11 cellular contexts compared by ENCODE assay signal in the genomic region with DNA sequence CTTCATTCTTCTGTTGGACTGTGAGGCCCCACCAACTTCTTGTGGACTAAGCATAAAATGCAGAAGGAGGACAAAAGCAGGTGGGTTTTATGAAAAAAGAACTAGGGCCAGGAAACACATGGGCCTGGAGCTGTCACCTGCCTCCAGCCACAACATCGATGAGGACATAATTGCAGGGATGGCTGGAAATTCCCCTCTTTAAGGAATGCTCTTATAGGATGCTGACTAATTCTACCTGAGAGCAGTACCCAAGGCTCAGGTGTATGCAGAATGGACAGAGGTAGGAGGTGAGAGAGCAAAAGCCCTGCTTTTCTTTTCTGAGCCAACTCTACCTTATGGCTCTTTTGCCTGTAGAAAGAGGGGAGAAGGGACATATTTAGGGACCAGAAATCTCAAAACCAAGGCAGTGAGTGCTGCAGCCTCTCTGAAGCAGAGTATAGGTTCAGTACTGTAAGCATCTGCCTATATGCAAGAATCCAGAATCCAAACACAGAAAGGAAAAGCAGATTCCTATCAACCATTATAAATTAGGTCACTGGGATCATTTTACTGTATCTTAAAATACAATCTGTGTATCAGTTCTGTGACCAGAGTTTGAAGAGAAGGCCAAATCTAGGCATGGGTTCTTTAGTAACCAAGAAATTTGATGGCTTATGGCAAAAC.
DNase-seq lines count a peak whose midpoint lies in the region; ATAC-seq and TF ChIP-seq lines count a peak whose summit lies in the region.
"Had no signal": no experiment of that assay in that cellular context is flagged by ENCODE, and none has a peak within 500 bp of the region (broad histone marks: within the 10 kb centered on the region; RNA-seq: fewer than 3 reads in every experiment).

No MANE protein-coding gene starts in this region.

- in situ Hi-C loops in mammary epithelial cell (cut with MboI; ENCODE audit: low sequenced_read_pairs in 2 of 2), result no loop called here

- TF ChIP-seq CTCF in mammary epithelial cell (conservative IDR thresholded peaks at IDR 0.05 in 1 of 2, IDR thresholded peaks at IDR 0.05 in 1 of 2; ENCODE audit: extremely low read depth in 1 of 2, insufficient read depth in 1 of 2, low read depth in 1 of 2, low read length in 2 of 2), result no peak
- TF ChIP-seq CTCF in breast epithelium (IDR thresholded peaks at IDR 0.05), result no peak

- no peak for ATAC-seq in HG02610 (IDR thresholded peaks at IDR 0.05; ENCODE audit: unreplicated experiment)
- no peak for ATAC-seq in GM19035 (IDR thresholded peaks at IDR 0.05; ENCODE audit: unreplicated experiment)
- ATAC-seq: T-cell had no signal

- H3K4me3 ChIP-seq in mammary epithelial cell (replicated peaks in 1 of 3; ENCODE audit: insufficient read depth in 1 of 3, low read depth in 2 of 3, low read length in 3 of 3), result no peak overlapping the region
- no peak overlapping the region for H3K4me3 ChIP-seq in breast epithelium

- H4K20me1 ChIP-seq in mammary epithelial cell (ENCODE audit: insufficient read depth, low read length), result no peaks in the 10 kb centered on the region

- no TSS peak for BruUV-seq in mammary epithelial cell (replicated peaks; lab: Mats Ljungman, UMichigan)

- CTCF ChIA-PET in mammary epithelial cell (lab: Charles Lee; ENCODE audit: low non-redundant PET), result no interaction called here

- H2AFZ ChIP-seq in mammary epithelial cell (ENCODE audit: low read depth, low read length), result no peak overlapping the region

- H3K4me1 ChIP-seq in mammary epithelial cell (ENCODE audit: insufficient read depth, low read length) (no peaks in the 10 kb centered on the region), breast epithelium (no peaks in the 10 kb centered on the region)

- H3K27me3 ChIP-seq in mammary epithelial cell (ENCODE audit: insufficient read depth, low read length) (no peaks in the 10 kb centered on the region), breast epithelium (no peaks in the 10 kb centered on the region)

- H3K27ac ChIP-seq in mammary epithelial cell (ENCODE audit: insufficient read depth, low read depth, low read length) (no peak overlapping the region), breast epithelium (no peak overlapping the region)

- dilution Hi-C loops in mammary epithelial cell (cut with HindIII; ENCODE audit: low sequenced_read_pairs), result no loop called here

- WGBS in mammary epithelial cell (ENCODE audit: low coverage, missing lambda C conversion rate), result 10% methylated on average over 1 of the region's 1 CpG

- intact Hi-C loops in mammary epithelial cell (cut with micrococcal nuclease), result no loop called here
- intact Hi-C loops in breast epithelium (cut with DNase I; ENCODE audit: low total_unique reads), result loop anchor here (5.0 kb wide), 1 partner anchor 75 kb away; no protein-coding TSS in a partner anchor

- peak; percentile 15 for DNase-seq in mammary epithelial cell
- no peak for DNase-seq in breast epithelium (ENCODE audit: low spot score in 2 of 2)
- peak; percentile 3 for DNase-seq in SK-N-DZ (ENCODE audit: low spot score)
- peak; percentile 57 for DNase-seq in islet precursor cell
- no peak for DNase-seq in medulla oblongata (ENCODE audit: extremely low spot score)
- DNase-seq: CD4-positive, alpha-beta T cell; NCI-H1105 treated with DMSO at 0.1 percent for 48 hours; NCI-H2081; T-cell had no signal

- no peak overlapping the region for H3K9ac ChIP-seq in mammary epithelial cell (ENCODE audit: insufficient read depth, low read length)

- H3K79me2 ChIP-seq in mammary epithelial cell (ENCODE audit: insufficient read depth, low read length), result no peaks in the 10 kb centered on the region

- no peak overlapping the region for H3K4me2 ChIP-seq in mammary epithelial cell (ENCODE audit: insufficient read depth, low read depth, low read length)

- TF ChIP-seq POLR2A in breast epithelium (IDR thresholded peaks at IDR 0.05), result no peak

- H3K36me3 ChIP-seq in mammary epithelial cell (ENCODE audit: insufficient read depth, low read length), result no peaks in the 10 kb centered on the region
- no peaks in the 10 kb centered on the region for H3K36me3 ChIP-seq in breast epithelium

- H3K9me3 ChIP-seq in mammary epithelial cell (replicated peaks; ENCODE audit: insufficient read depth, low read length) (no peaks in the 10 kb centered on the region), breast epithelium (no peaks in the 10 kb centered on the region)

Comparison
In these comparisons a context has a peak if more than half of its experiments do, and no peak if none do; other contexts are left out.
1. DNase-seq: peak in mammary epithelial cell (single experiment), SK-N-DZ (single experiment) and islet precursor cell (single experiment); none in breast epithelium (0 of 2) and medulla oblongata (single experiment).